16 cellular contexts compared by ENCODE assay signal in the genomic region with DNA sequence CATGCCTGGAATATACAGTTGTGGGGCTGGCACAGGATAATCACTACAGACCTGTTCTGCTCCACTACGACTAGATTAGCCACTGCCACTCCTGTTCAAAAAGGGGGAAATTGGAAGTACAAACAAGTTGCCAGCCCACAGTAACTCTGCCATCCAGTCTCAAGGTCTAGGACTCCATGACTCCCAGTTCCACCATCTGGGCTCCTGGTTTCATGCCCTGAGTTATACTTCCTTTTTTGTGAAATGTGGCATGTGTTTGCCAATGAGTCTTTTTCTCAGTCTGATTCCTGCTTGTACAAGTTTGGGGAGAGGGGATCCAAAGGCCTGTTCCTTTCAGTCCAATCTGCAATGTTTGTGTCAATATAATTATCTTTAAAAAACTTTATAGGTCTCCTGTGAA. TPM values are rescaled to one million over a fixed set of nuclear protein-coding genes. Genes with fewer than 3 reads are reported as not detected.
DNase-seq lines count a peak whose midpoint lies in the region; ATAC-seq and TF ChIP-seq lines count a peak whose summit lies in the region.
"Had no signal": no experiment of that assay in that cellular context is flagged by ENCODE, and none has a peak within 500 bp of the region (broad histone marks: within the 10 kb centered on the region; RNA-seq: fewer than 3 reads in every experiment).

No MANE protein-coding gene starts in this region.

- no peak overlapping the region for H3K27ac ChIP-seq in CD4-positive, CD25-positive, alpha-beta regulatory T cell (ENCODE audit: insufficient read depth, low read length, poor library complexity, severe bottlenecking)
- H3K27ac ChIP-seq in HL-60 (replicated peaks): peak overlapping the region; percentile 85

- H3K27me3 ChIP-seq in CD4-positive, CD25-positive, alpha-beta regulatory T cell (ENCODE audit: control insufficient read depth, insufficient read depth, low read length): no peaks in the 10 kb centered on the region
- no peaks in the 10 kb centered on the region for H3K27me3 ChIP-seq in HL-60 (ENCODE audit: insufficient read depth, poor library complexity, severe bottlenecking)
- H3K27me3 ChIP-seq: gastrocnemius medialis, sigmoid colon had no signal

- H3K4me1 ChIP-seq in CD4-positive, CD25-positive, alpha-beta regulatory T cell (ENCODE audit: control insufficient read depth, insufficient read depth, low read length, poor library complexity, severe bottlenecking): peaks cover 33% of the 10 kb centered on the region

- H3K36me3 ChIP-seq in CD4-positive, CD25-positive, alpha-beta regulatory T cell (ENCODE audit: control insufficient read depth, insufficient read depth, low read length): peaks cover 3% of the 10 kb centered on the region
- H3K36me3 ChIP-seq: gastrocnemius medialis, sigmoid colon had no signal

- peaks cover 0 to 4% (median 0%) of the 10 kb centered on the region in 7 donors for H3K9me3 Mint-ChIP-seq in CD4-positive, CD25-positive, alpha-beta regulatory T cell
- peaks cover 8% of the 10 kb centered on the region for H3K9me3 Mint-ChIP-seq in activated CD4-positive, alpha-beta memory T cell treated with anti-CD3 and anti-CD28 coated beads, Interleukin-2, amount 10 ng/mL, durations not matched to agents 7 days and 5 days
- no peaks in the 10 kb centered on the region for H3K9me3 Mint-ChIP-seq in naive thymus-derived CD8-positive, alpha-beta T cell
- H3K9me3 Mint-ChIP-seq: activated T-cell treated with anti-CD3 and anti-CD28 coated beads, Interleukin-2, amount 50 U/mL, for 72 hours had no signal

- peak overlapping the region in 1 of 3 donors; percentile 95 for H3K27ac Mint-ChIP-seq in CD4-positive, CD25-positive, alpha-beta regulatory T cell
- peak overlapping the region; percentile 40 for H3K27ac Mint-ChIP-seq in activated CD4-positive, alpha-beta memory T cell treated with anti-CD3 and anti-CD28 coated beads, Interleukin-2, amount 10 ng/mL, durations not matched to agents 7 days and 5 days
- H3K27ac Mint-ChIP-seq in naive thymus-derived CD8-positive, alpha-beta T cell: peak overlapping the region in 7 of 10 donors; percentile 0 to 98 (median 91)

- peaks cover 10% of the 10 kb centered on the region for H3K36me3 Mint-ChIP-seq in CD4-positive, CD25-positive, alpha-beta regulatory T cell
- H3K36me3 Mint-ChIP-seq in activated CD4-positive, alpha-beta memory T cell treated with anti-CD3 and anti-CD28 coated beads, Interleukin-2, amount 10 ng/mL, durations not matched to agents 7 days and 5 days (ENCODE audit: low read depth): peaks cover 17% of the 10 kb centered on the region
- H3K36me3 Mint-ChIP-seq in naive thymus-derived CD8-positive, alpha-beta T cell: peaks cover 0 to 10% (median 0%) of the 10 kb centered on the region in 3 donors

- H3K4me1 Mint-ChIP-seq in CD4-positive, CD25-positive, alpha-beta regulatory T cell: peaks cover 14 to 47% (median 28%) of the 10 kb centered on the region in 4 donors
- H3K4me1 Mint-ChIP-seq in activated CD4-positive, alpha-beta memory T cell treated with anti-CD3 and anti-CD28 coated beads, Interleukin-2, amount 10 ng/mL, durations not matched to agents 7 days and 5 days: peaks cover 39% of the 10 kb centered on the region
- peaks cover 14 to 54% (median 40%) of the 10 kb centered on the region in 4 donors for H3K4me1 Mint-ChIP-seq in naive thymus-derived CD8-positive, alpha-beta T cell

- H3K9me3 ChIP-seq in CD4-positive, CD25-positive, alpha-beta regulatory T cell (ENCODE audit: control insufficient read depth in 2 of 2, low read length in 2 of 2): no peaks in the 10 kb centered on the region
- H3K9me3 ChIP-seq: gastrocnemius medialis, sigmoid colon had no signal

- TF ChIP-seq CTCF in HL-60 (IDR thresholded peaks at IDR 0.05; ENCODE audit: insufficient read depth, low read length): no peak

- POLR2A ChIA-PET in activated CD4-positive, alpha-beta memory T cell treated with anti-CD3 and anti-CD28 coated beads, Interleukin-2, amount 10 ng/mL, durations not matched to agents 7 days and 5 days (lab: Charles Lee): interaction anchor here (1.5 to 6.7 kb wide), 4 partner anchors 10 to 194 kb away, joined by 3 to 84 read pairs (median 28); a partner anchor contains a TSS
- POLR2A ChIA-PET in naive thymus-derived CD8-positive, alpha-beta T cell (lab: Charles Lee): interaction anchor here (1.3 to 17.4 kb wide), 12 partner anchors 13 to 329 kb away, joined by 5 to 437 read pairs (median 14); a partner anchor contains a TSS

- CTCF ChIA-PET in activated CD4-positive, alpha-beta memory T cell treated with anti-CD3 and anti-CD28 coated beads, Interleukin-2, amount 10 ng/mL, durations not matched to agents 7 days and 5 days (lab: Charles Lee): interaction anchor here (0.7 to 3.0 kb wide), 4 partner anchors 8 to 61 kb away, joined by 3 to 8 read pairs (median 4); no protein-coding TSS in a partner anchor

- ATAC-seq in CD4-positive, CD25-positive, alpha-beta regulatory T cell (ENCODE audit: low read depth in 2 of 2): no peak
- no peak for ATAC-seq in naive thymus-derived CD8-positive, alpha-beta T cell
- ATAC-seq in HG03139 (IDR thresholded peaks at IDR 0.05; ENCODE audit: unreplicated experiment): no peak

- peak overlapping the region; percentile 8 to 79 (median 62) for H3K4me3 Mint-ChIP-seq in CD4-positive, CD25-positive, alpha-beta regulatory T cell
- no peak overlapping the region for H3K4me3 Mint-ChIP-seq in activated CD4-positive, alpha-beta memory T cell treated with anti-CD3 and anti-CD28 coated beads, Interleukin-2, amount 10 ng/mL, durations not matched to agents 7 days and 5 days
- peak overlapping the region in 5 of 10 donors; percentile 33 to 69 (median 50) for H3K4me3 Mint-ChIP-seq in naive thymus-derived CD8-positive, alpha-beta T cell

- no peak overlapping the region for H3K4me3 ChIP-seq in CD4-positive, CD25-positive, alpha-beta regulatory T cell (ENCODE audit: low read depth, low read length)
- no peak overlapping the region for H3K4me3 ChIP-seq in HL-60 (replicated peaks; ENCODE audit: insufficient read depth, low read length)

- peaks cover 5% of the 10 kb centered on the region for H3K27me3 Mint-ChIP-seq in CD4-positive, CD25-positive, alpha-beta regulatory T cell
- H3K27me3 Mint-ChIP-seq in activated CD4-positive, alpha-beta memory T cell treated with anti-CD3 and anti-CD28 coated beads, Interleukin-2, amount 10 ng/mL, durations not matched to agents 7 days and 5 days: no peaks in the 10 kb centered on the region
- peaks cover 0 to 2% (median 0%) of the 10 kb centered on the region in 5 donors for H3K27me3 Mint-ChIP-seq in naive thymus-derived CD8-positive, alpha-beta T cell

- DNase-seq in CD4-positive, CD25-positive, alpha-beta regulatory T cell: no peak
- DNase-seq in HL-60 (ENCODE audit: low read depth in 1 of 2, low spot score in 1 of 2) (peak in 1 of 2 experiments; percentile 55), NCI-H1092 treated with DMSO at 0.1 percent for 48 hours (lab: John Stamatoyannopoulos, UW) (no peak), SHP77 (lab: John Stamatoyannopoulos, UW) (no peak), hippocampal formation (lab: John Stamatoyannopoulos, UW) (no peak)
- no peak for DNase-seq in activated CD4-positive, alpha-beta memory T cell treated with anti-CD3 and anti-CD28 coated beads, Interleukin-2, amount 10 ng/mL, durations not matched to agents 7 days and 5 days
- DNase-seq in naive thymus-derived CD8-positive, alpha-beta T cell: no peak
- DNase-seq: activated T-cell treated with anti-CD3 and anti-CD28 coated beads, Interleukin-2, amount 50 U/mL, for 72 hours; effector CD8-positive, alpha-beta T cell; gastrocnemius medialis; GDM1; islet precursor cell; NCI-H1092; sigmoid colon had no signal

RNA-seq across cellular contexts. Expression of a gene that starts 1.0 kb away (rescaled TPM):
- 27.5 TPM for total RNA-seq in CD4-positive, CD25-positive, alpha-beta regulatory T cell
- 100 to 1,000 TPM in 1 of 4 donors, 10 to 100 TPM in 3; 81.1 to 103 (median 94.8) TPM for polyA plus RNA-seq in CD4-positive, CD25-positive, alpha-beta regulatory T cell
- 10 to 100 TPM; 22.9 to 23.2 TPM for total RNA-seq in activated CD4-positive, alpha-beta memory T cell treated with anti-CD3 and anti-CD28 coated beads, Interleukin-2, amount 10 ng/mL, durations not matched to agents 7 days and 5 days
- 10 to 100 TPM; 38.7 to 40.0 TPM for total RNA-seq in naive thymus-derived CD8-positive, alpha-beta T cell
- 10 to 100 TPM; 65.8 to 81.6 (median 75.4) TPM for polyA plus RNA-seq in naive thymus-derived CD8-positive, alpha-beta T cell

RNA-seq across cellular contexts. Expression of a gene that starts 5.3 kb away (rescaled TPM):
- total RNA-seq in CD4-positive, CD25-positive, alpha-beta regulatory T cell: 32.6 TPM
- polyA plus RNA-seq in CD4-positive, CD25-positive, alpha-beta regulatory T cell: 100 to 1,000 TPM; 139 to 156 (median 150) TPM
- total RNA-seq in activated CD4-positive, alpha-beta memory T cell treated with anti-CD3 and anti-CD28 coated beads, Interleukin-2, amount 10 ng/mL, durations not matched to agents 7 days and 5 days: 10 to 100 TPM; 81.9 to 83.1 TPM
- total RNA-seq in naive thymus-derived CD8-positive, alpha-beta T cell: 100 to 1,000 TPM; 123 to 127 TPM
- 100 to 1,000 TPM; 102 to 124 (median 105) TPM for polyA plus RNA-seq in naive thymus-derived CD8-positive, alpha-beta T cell

RNA-seq across cellular contexts. Expression of a gene that starts 21.3 kb away (rescaled TPM):
- total RNA-seq in CD4-positive, CD25-positive, alpha-beta regulatory T cell: not detected
- polyA plus RNA-seq in CD4-positive, CD25-positive, alpha-beta regulatory T cell: 1 to 10 TPM in 3 of 4 donors, not detected in 1; 1.2 to 4.1 (median 1.5) TPM
- total RNA-seq in activated CD4-positive, alpha-beta memory T cell treated with anti-CD3 and anti-CD28 coated beads, Interleukin-2, amount 10 ng/mL, durations not matched to agents 7 days and 5 days: 100 to 1,000 TPM; 165 to 176 TPM
- 1 to 10 TPM in 1 of 2 experiments, under 1 TPM in 1; 0.39 to 3.0 TPM for total RNA-seq in naive thymus-derived CD8-positive, alpha-beta T cell
- 1 to 10 TPM in 1 of 3 donors, not detected in 2; 3.2 TPM for polyA plus RNA-seq in naive thymus-derived CD8-positive, alpha-beta T cell
- total RNA-seq: RPMI7951 had no signal

Comparison
In these comparisons a context has a peak if more than half of its experiments do, and no peak if none do; other contexts are left out.
1. RNA of a gene that starts 21.3 kb away (total RNA-seq): 165 to 176 TPM in activated CD4-positive, alpha-beta memory T cell treated with anti-CD3 and anti-CD28 coated beads, Interleukin-2, amount 10 ng/mL, durations not matched to agents 7 days and 5 days; 0.39 to 3.0 TPM in naive thymus-derived CD8-positive, alpha-beta T cell and not detected in CD4-positive, CD25-positive, alpha-beta regulatory T cell (single experiment); every median in the first group is over 10 times any median in the second.